20 cellular contexts compared by ENCODE assay signal in the genomic region with DNA sequence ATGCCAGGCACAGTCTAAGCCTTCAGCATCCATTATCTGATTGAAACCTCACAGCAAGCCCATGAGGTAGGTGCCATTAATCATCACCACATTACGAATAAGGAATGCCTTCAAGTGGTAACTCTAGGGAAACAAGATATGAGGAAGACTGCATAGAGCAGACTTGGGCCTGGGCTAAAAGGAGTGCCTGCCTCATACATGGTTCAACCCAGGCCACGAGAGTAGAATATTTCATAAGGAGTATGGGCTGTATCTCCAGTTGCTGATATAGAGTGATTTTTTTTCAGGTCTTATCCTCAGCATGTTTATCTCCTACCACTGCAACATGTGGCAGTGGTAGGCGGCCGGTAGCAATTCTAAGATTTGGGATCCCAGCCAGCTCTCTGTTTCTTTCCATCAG. TPM values are rescaled to one million over a fixed set of nuclear protein-coding genes. Genes with fewer than 3 reads are reported as not detected.
DNase-seq lines count a peak whose midpoint lies in the region; ATAC-seq, FAIRE-seq and TF ChIP-seq lines count a peak whose summit lies in the region.
"Had no signal": no experiment of that assay in that cellular context is flagged by ENCODE, and none has a peak within 500 bp of the region (broad histone marks: within the 10 kb centered on the region; RNA-seq: fewer than 3 reads in every experiment).

No MANE protein-coding gene starts in this region.

- H2AFZ ChIP-seq in K562 (ENCODE audit: low read depth, low read length): no peak overlapping the region
- H2AFZ ChIP-seq in keratinocyte (ENCODE audit: control insufficient read depth, low read length): no peak overlapping the region
- H2AFZ ChIP-seq: PC-9 had no signal

- TF ChIP-seq RAD21 in K562 (CRISPR knock-in tag; conservative IDR thresholded peaks at IDR 0.05 in 1 of 2, IDR thresholded peaks at IDR 0.05 in 1 of 2): no peak

- FAIRE-seq in K562 (lab: Jason Lieb, UNC): peak; percentile 61
- FAIRE-seq in keratinocyte (lab: Jason Lieb, UNC): peak; percentile 5
- FAIRE-seq: GM12891 had no signal

- H3K27ac ChIP-seq in K562 (ENCODE audit: extremely low read depth, low read depth, low read length) (peak overlapping the region; percentile 32; the same call in 1 of the 3 replicates), keratinocyte (ENCODE audit: control insufficient read depth, insufficient read depth, low read length) (peak overlapping the region; percentile 33), vagina (no peak overlapping the region)
- H3K27ac ChIP-seq: BLaER1 treated with 17β-estradiol and CSF1 and Interleukin-3, amounts not matched to agents 10 nM and 100 nM; PC-9 had no signal

- H3K4me2 ChIP-seq in K562 (ENCODE audit: insufficient read depth, low read length) (0 out of 2 replicates have a peak overlapping the region, but pooled peaks have one; percentile 9), keratinocyte (ENCODE audit: control insufficient read depth, extremely low read depth, insufficient read depth, low read depth, low read length) (no peak overlapping the region)
- H3K4me2 ChIP-seq: PC-9 had no signal

- no peaks in the 10 kb centered on the region for H3K9me3 Mint-ChIP-seq in HFFc6
- H3K9me3 Mint-ChIP-seq: naive B cell had no signal

- H3K4me3 Mint-ChIP-seq in HFFc6: peak overlapping the region; percentile 77
- H3K4me3 Mint-ChIP-seq: naive B cell had no signal

- intact Hi-C loops in K562 (cut with micrococcal nuclease): no loop called here
- intact Hi-C loops in vagina (cut with DNase I): no loop called here

- ATAC-seq in K562: peak; percentile 71
- no peak for ATAC-seq in HG03469 (IDR thresholded peaks at IDR 0.05; ENCODE audit: unreplicated experiment)
- ATAC-seq in HG02884 (IDR thresholded peaks at IDR 0.05; ENCODE audit: unreplicated experiment): no peak

- H3K9me1 ChIP-seq in K562 (ENCODE audit: control insufficient read depth, insufficient read depth, low read length) (no peaks in the 10 kb centered on the region), keratinocyte (ENCODE audit: control insufficient read depth, extremely low read depth, insufficient read depth, low read length) (no peaks in the 10 kb centered on the region)

- H3K27me3 ChIP-seq in K562 (ENCODE audit: control insufficient read depth in 2 of 2, insufficient read depth in 2 of 2, low read length in 2 of 2) (no peaks in the 10 kb centered on the region), keratinocyte (ENCODE audit: control insufficient read depth, extremely low read depth, insufficient read depth, low read length) (no peaks in the 10 kb centered on the region), vagina (no peaks in the 10 kb centered on the region)
- H3K27me3 ChIP-seq: upper lobe of left lung had no signal

- in situ Hi-C loops in K562 (cut with MboI) (no loop called here), KBM-7 (cut with MboI; ENCODE audit: low pct_unique_long_range_greater_than_20kb, low sequenced_read_pairs) (no loop called here)

- no peaks in the 10 kb centered on the region; the same call in 1 of the 2 replicates for H3K27me3 Mint-ChIP-seq in HFFc6 (ENCODE audit: insufficient read depth)
- H3K27me3 Mint-ChIP-seq: naive B cell had no signal

- dilution Hi-C loops in keratinocyte (cut with MboI; ENCODE audit: extremely low pct_ligation_motif_present, low sequenced_read_pairs): no loop called here

- DNase-seq in AG09309 (ENCODE audit: low read depth): peak; percentile 20
- DNase-seq in HFFc6: peak; percentile 57
- peak in 2 of 4 experiments; percentile 13 to 27 for DNase-seq in K562 (ENCODE audit: extremely low read depth in 1 of 4, low spot score in 3 of 4)
- no peak for DNase-seq in keratinocyte (ENCODE audit: low read depth, low spot score)
- DNase-seq in KBM-7: no peak
- DNase-seq in vagina (ENCODE audit: extremely low spot score in 2 of 2): no peak
- DNase-seq: activated CD4-positive, alpha-beta T cell treated with anti-CD3 and anti-CD28 coated beads, Interleukin-2, amount 50 U/mL, for 1 hour; DMS79 treated with DMSO at 0.1 percent for 48 hours; effector CD8-positive, alpha-beta T cell; islet precursor cell; naive B cell; NCI-H1105 treated with DMSO at 0.1 percent for 48 hours; NCI-H446 treated with DMSO at 0.1 percent for 48 hours; PC-9; stimulated activated CD4-positive, alpha-beta T cell treated with anti-CD3 and anti-CD28 coated beads, Interleukin-2, amount 100 ng/mL, for 48 hours; upper lobe of left lung had no signal

- CTCF ChIA-PET in K562 (lab: Yijun Ruan, JAX; ENCODE audit: low intra/inter-chr PET ratio): no interaction called here

- TF ChIP-seq POLR2A in K562 (conservative IDR thresholded peaks at IDR 0.05) (no peak), vagina (IDR thresholded peaks at IDR 0.05) (no peak)

- H3K9me3 ChIP-seq in K562 (replicated peaks; ENCODE audit: control insufficient read depth, insufficient read depth, low read depth, low read length) (no peaks in the 10 kb centered on the region), keratinocyte (ENCODE audit: control insufficient read depth, low read depth, low read length) (no peaks in the 10 kb centered on the region), vagina (no peaks in the 10 kb centered on the region)
- H3K9me3 ChIP-seq: upper lobe of left lung had no signal

- H3K9ac ChIP-seq in K562 (ENCODE audit: insufficient read depth in 1 of 2, low read depth in 2 of 2, low read length in 2 of 2) (no peak overlapping the region), keratinocyte (ENCODE audit: control insufficient read depth, extremely low read depth, insufficient read depth, low read length) (no peak overlapping the region)
- H3K9ac ChIP-seq: BLaER1 treated with 17β-estradiol and CSF1 and Interleukin-3, amounts not matched to agents 10 nM and 100 nM had no signal

- BruUV-seq in K562 (replicated peaks; lab: Mats Ljungman, UMichigan): no TSS peak

- 2% methylated on average over 4 of the region's 4 CpGs for WGBS in K562 (ENCODE audit: insufficient coverage, low coverage, missing lambda C conversion rate)

- H3K27ac Mint-ChIP-seq in HFFc6: peak overlapping the region; percentile 91
- H3K27ac Mint-ChIP-seq: naive B cell had no signal

- POLR2A ChIA-PET in K562 (lab: Yijun Ruan, JAX): interaction anchor here (1.6 to 1.8 kb wide), 3 partner anchors 9 to 10 kb away, joined by 5 to 6 read pairs (median 5); no protein-coding TSS in a partner anchor

- TF ChIP-seq EP300 in K562 (IDR thresholded peaks at IDR 0.05; ENCODE audit: low read length): no peak

- H3K4me3 ChIP-seq in AG09309 (ENCODE audit: control insufficient read depth, low read depth, low read length): no peak overlapping the region
- no peak overlapping the region for H3K4me3 ChIP-seq in K562
- no peak overlapping the region for H3K4me3 ChIP-seq in keratinocyte (ENCODE audit: control insufficient read depth in 2 of 3, extremely low read depth in 1 of 3, insufficient read depth in 2 of 3, low read depth in 1 of 3, low read length in 3 of 3)
- no peak overlapping the region for H3K4me3 ChIP-seq in vagina
- H3K4me3 ChIP-seq: BLaER1 treated with 17β-estradiol and CSF1 and Interleukin-3, amounts not matched to agents 10 nM and 100 nM; PC-9; upper lobe of left lung had no signal

- H3K36me3 Mint-ChIP-seq in HFFc6 (ENCODE audit: low read depth): peaks cover 7% of the 10 kb centered on the region; the same call in 1 of the 2 replicates

- H3K4me1 ChIP-seq in K562 (replicated peaks in 1 of 2; ENCODE audit: control insufficient read depth in 2 of 2, insufficient read depth in 2 of 2, low read length in 2 of 2): peaks cover 0 to 15% of the 10 kb centered on the region in 2 experiments; a peak in 4 of 5 replicates
- peaks cover 10% of the 10 kb centered on the region for H3K4me1 ChIP-seq in keratinocyte (ENCODE audit: control insufficient read depth, extremely low read depth, insufficient read depth, low read length)
- H3K4me1 ChIP-seq in vagina: peaks cover 8% of the 10 kb centered on the region

- peaks cover 86% of the 10 kb centered on the region for H3K4me1 Mint-ChIP-seq in HFFc6 (ENCODE audit: low read depth)

- TF ChIP-seq CTCF in AG09309 (IDR thresholded peaks at IDR 0.05; ENCODE audit: control insufficient read depth, insufficient read depth, low read depth, low read length, missing control alignments): no peak
- TF ChIP-seq CTCF in HFFc6 (IDR thresholded peaks at IDR 0.05): no peak
- TF ChIP-seq CTCF in K562 (IDR thresholded peaks at IDR 0.05 in 2 of 3, conservative IDR thresholded peaks at IDR 0.05 in 1 of 3; ENCODE audit: insufficient read depth in 2 of 3, low read depth in 1 of 3, low read length in 3 of 3): no peak
- TF ChIP-seq CTCF in keratinocyte (optimal IDR thresholded peaks at IDR 0.05 in 1 of 3, IDR thresholded peaks at IDR 0.05 in 1 of 3, conservative IDR thresholded peaks at IDR 0.05 in 1 of 3; ENCODE audit: extremely low read depth in 1 of 3, insufficient read depth in 2 of 3, low read length in 3 of 3): no peak
- TF ChIP-seq CTCF in vagina (IDR thresholded peaks at IDR 0.05): no peak

- H3K79me2 ChIP-seq in K562 (ENCODE audit: control insufficient read depth, insufficient read depth, low read length): peaks cover 65% of the 10 kb centered on the region
- H3K79me2 ChIP-seq in keratinocyte (ENCODE audit: control insufficient read depth, insufficient read depth, low read length): peaks cover 5% of the 10 kb centered on the region

- H3K36me3 ChIP-seq in K562 (ENCODE audit: control insufficient read depth, insufficient read depth, low read length) (no peaks in the 10 kb centered on the region), keratinocyte (ENCODE audit: control insufficient read depth in 2 of 2, extremely low read depth in 1 of 2, insufficient read depth in 2 of 2, low read length in 2 of 2) (no peaks in the 10 kb centered on the region), vagina (no peaks in the 10 kb centered on the region)
- H3K36me3 ChIP-seq: upper lobe of left lung had no signal

- 0 out of 2 replicates have a peak, but pooled peaks cover 6% of the 10 kb centered on the region for H4K20me1 ChIP-seq in K562 (replicated peaks; ENCODE audit: control insufficient read depth, insufficient read depth, low read length)
- no peaks in the 10 kb centered on the region for H4K20me1 ChIP-seq in keratinocyte (ENCODE audit: control insufficient read depth, extremely low read depth, insufficient read depth, low read length)

RNA-seq across cellular contexts. Expression of a gene that starts 51.7 kb away (rescaled TPM):
- total RNA-seq in HFFc6 (2021; fragmentation: NEBNext Ultra II Directional; extraction: Animal tissue kit (Norgen Biotek cat#: 25700)): 10 to 100 TPM; 25.1 to 38.6 (median 35.7) TPM
- total RNA-seq in K562 (2011; cell fraction: chromatin; rRNA removed; ENCODE audit: low replicate concordance): 33.6 and 79.8 TPM in 2 replicates
- 18.3 and 31.7 TPM in 2 replicates for total RNA-seq in K562 (2011; cell fraction: nucleolus; rRNA removed)
- total RNA-seq in K562 (2011; cell fraction: nucleoplasm; rRNA removed): 40.1 and 63.1 TPM in 2 replicates
- total RNA-seq in K562 (2014; rRNA removed) (30.1 and 36.8 TPM in 2 replicates), K562 (2014; rRNA removed; fragmentation: Illumina TruSeq; extraction: Trizol) (40.2 and 44.8 TPM in 2 replicates), K562 (2015; rRNA removed; fragmentation: Illumina TruSeq; extraction: Trizol) (34.0 and 37.0 TPM in 2 replicates), K562 (2021) (29.4 and 31.0 TPM in 2 replicates), vagina (24.1 TPM)
- polyA plus RNA-seq in K562 (2011; rRNA removed) (32.2 and 42.2 TPM in 2 replicates), K562 (2014; fragmentation: Illumina TruSeq; extraction: Trizol) (22.9 and 26.6 TPM in 2 replicates), K562 (2014; fragmentation: Nextera tagmentation; extraction: Ambion mirVana) (10 to 100 TPM; 18.2 to 18.9 TPM), K562 (2014; rRNA removed) (18.4 and 21.9 TPM in 2 replicates), keratinocyte (7.8 to 14.0 TPM (median 8.3 TPM) in 3 replicates)
- polyA plus RNA-seq in K562 (2011; cell fraction: cytosol; rRNA removed): 6.0 and 11.9 TPM in 2 replicates
- polyA plus RNA-seq in K562 (2011; cell fraction: nucleus; rRNA removed): 15.7 and 19.3 TPM in 2 replicates
- 12.3 and 17.4 TPM in 2 replicates for polyA plus RNA-seq in K562 (2012)
- polyA minus RNA-seq in K562 (2011; rRNA and poly(A)+ RNA removed): 55.5 and 67.5 TPM in 2 replicates
- polyA minus RNA-seq in K562 (2011; cell fraction: cytosol; rRNA and poly(A)+ RNA removed): 23.2 and 32.5 TPM in 2 replicates
- 25.8 and 40.3 TPM in 2 replicates for polyA minus RNA-seq in K562 (2011; cell fraction: nucleus; rRNA and poly(A)+ RNA removed)
- 7.6 TPM for polyA plus RNA-seq in keratinocyte (2011; ENCODE audit: low read depth)
- polyA plus RNA-seq in keratinocyte (2011; cell fraction: cytosol; rRNA removed): 2.9 and 6.9 TPM in 2 replicates
- polyA plus RNA-seq in keratinocyte (2011; cell fraction: nucleus; rRNA removed): 11.3 and 15.4 TPM in 2 replicates
- 2.3 and 9.4 TPM in 2 replicates for polyA plus RNA-seq in keratinocyte (2012; ENCODE audit: low replicate concordance)
- 3.2 to 14.2 TPM (median 9.9 TPM) in 3 replicates for polyA minus RNA-seq in keratinocyte
- 7.1 TPM for polyA minus RNA-seq in keratinocyte (2011; cell fraction: cytosol; rRNA and poly(A)+ RNA removed)
- 19.7 and 22.9 TPM in 2 replicates for polyA minus RNA-seq in keratinocyte (2011; cell fraction: nucleus; rRNA and poly(A)+ RNA removed)

Comparison
In these comparisons a context has a peak if more than half of its experiments do, and no peak if none do; other contexts are left out.
1. DNase-seq: peak in AG09309 (single experiment) and HFFc6 (single experiment); none in keratinocyte (single experiment), KBM-7 (single experiment) and vagina (0 of 2).